ENCODE assay signal across 1 cellular context in genomic region chr10:28721318-28721717, GRCh38.
TF ChIP-seq lines count a peak whose summit lies in the region.

No MANE protein-coding gene starts in this region.

TF ChIP-seq in WTC11, 78 proteins besides CTCF, POLR2A, EP300 and RAD21 (continued from another document):
- TF ChIP-seq CDX4 (CRISPR knock-in tag; IDR thresholded peaks at IDR 0.05; ENCODE audit: borderline replicate concordance) (no peak), ESRRA (CRISPR knock-in tag; IDR thresholded peaks at IDR 0.05; ENCODE audit: borderline replicate concordance) (no peak), NFE2L1 (CRISPR knock-in tag; IDR thresholded peaks at IDR 0.05) (no peak), MYBL2 (CRISPR knock-in tag; IDR thresholded peaks at IDR 0.05) (no peak), ARID4B (CRISPR knock-in tag; IDR thresholded peaks at IDR 0.05; ENCODE audit: borderline replicate concordance) (no peak), ZNF416 (CRISPR knock-in tag; IDR thresholded peaks at IDR 0.05) (no peak), JUN (CRISPR knock-in tag; IDR thresholded peaks at IDR 0.05) (no peak), ZNF121 (CRISPR knock-in tag; IDR thresholded peaks at IDR 0.05) (no peak), ZNF281 (CRISPR knock-in tag; IDR thresholded peaks at IDR 0.05) (no peak), ZNF532 (CRISPR knock-in tag; IDR thresholded peaks at IDR 0.05; ENCODE audit: borderline replicate concordance) (no peak)
